Comparison of ENCODE assay signal across 1 cellular context in the genomic region with DNA sequence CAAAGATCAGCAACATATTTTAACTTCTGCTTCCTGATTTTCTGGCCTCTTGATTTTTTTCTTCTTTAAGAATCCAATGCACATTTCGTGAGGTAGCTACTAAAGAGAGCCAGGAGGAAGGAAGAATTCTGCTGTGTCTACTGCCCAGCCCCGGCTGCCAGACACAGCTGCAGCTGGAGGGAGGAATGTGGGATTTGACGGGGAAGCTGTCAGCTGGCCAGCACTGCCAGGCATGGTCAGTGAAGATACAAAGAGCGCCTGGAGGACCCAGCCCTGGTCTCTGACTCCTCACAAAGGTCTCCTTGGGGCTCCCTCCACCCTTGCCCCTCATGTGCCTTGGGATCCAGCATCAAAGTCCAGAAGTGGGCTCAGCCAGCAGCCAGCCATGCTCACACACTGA.
TF ChIP-seq lines count a peak whose summit lies in the region.

No MANE protein-coding gene starts in this region.

TF ChIP-seq in IMR-90, 13 proteins besides CTCF, POLR2A, EP300 and RAD21:
- no peak for TF ChIP-seq RFX5 (IDR thresholded peaks at IDR 0.05; ENCODE audit: low read depth, low read length)
- TF ChIP-seq, protein P1, sequence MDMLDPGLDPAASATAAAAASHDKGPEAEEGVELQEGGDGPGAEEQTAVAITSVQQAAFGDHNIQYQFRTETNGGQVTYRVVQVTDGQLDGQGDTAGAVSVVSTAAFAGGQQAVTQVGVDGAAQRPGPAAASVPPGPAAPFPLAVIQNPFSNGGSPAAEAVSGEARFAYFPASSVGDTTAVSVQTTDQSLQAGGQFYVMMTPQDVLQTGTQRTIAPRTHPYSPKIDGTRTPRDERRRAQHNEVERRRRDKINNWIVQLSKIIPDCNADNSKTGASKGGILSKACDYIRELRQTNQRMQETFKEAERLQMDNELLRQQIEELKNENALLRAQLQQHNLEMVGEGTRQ (IDR thresholded peaks at IDR 0.05; ENCODE audit: low read depth, low read length) = no peak
- TF ChIP-seq MAZ (IDR thresholded peaks at IDR 0.05; ENCODE audit: borderline replicate concordance, low read depth, low read length) = no peak
- TF ChIP-seq CEBPB (IDR thresholded peaks at IDR 0.05; ENCODE audit: low read depth, low read length) = no peak
- TF ChIP-seq NFE2L2 (IDR thresholded peaks at IDR 0.05; ENCODE audit: low read depth, low read length) = no peak
- TF ChIP-seq BHLHE40 (IDR thresholded peaks at IDR 0.05; ENCODE audit: low read depth, low read length) = no peak
- no peak for TF ChIP-seq CHD1 (IDR thresholded peaks at IDR 0.05; ENCODE audit: low read depth, low read length)
- TF ChIP-seq SMC3 (IDR thresholded peaks at IDR 0.05; ENCODE audit: low read depth, low read length) = no peak
- no peak for TF ChIP-seq FOS (IDR thresholded peaks at IDR 0.05; ENCODE audit: low read depth, low read length)
- no peak for TF ChIP-seq MXI1 (IDR thresholded peaks at IDR 0.05; ENCODE audit: borderline replicate concordance, low read depth, low read length)
- TF ChIP-seq, protein P2, sequence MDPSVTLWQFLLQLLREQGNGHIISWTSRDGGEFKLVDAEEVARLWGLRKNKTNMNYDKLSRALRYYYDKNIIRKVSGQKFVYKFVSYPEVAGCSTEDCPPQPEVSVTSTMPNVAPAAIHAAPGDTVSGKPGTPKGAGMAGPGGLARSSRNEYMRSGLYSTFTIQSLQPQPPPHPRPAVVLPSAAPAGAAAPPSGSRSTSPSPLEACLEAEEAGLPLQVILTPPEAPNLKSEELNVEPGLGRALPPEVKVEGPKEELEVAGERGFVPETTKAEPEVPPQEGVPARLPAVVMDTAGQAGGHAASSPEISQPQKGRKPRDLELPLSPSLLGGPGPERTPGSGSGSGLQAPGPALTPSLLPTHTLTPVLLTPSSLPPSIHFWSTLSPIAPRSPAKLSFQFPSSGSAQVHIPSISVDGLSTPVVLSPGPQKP (IDR thresholded peaks at IDR 0.05; ENCODE audit: borderline replicate concordance, low read depth, low read length) = no peak
- no peak for TF ChIP-seq MAFK (IDR thresholded peaks at IDR 0.05; ENCODE audit: low read depth, low read length)
- TF ChIP-seq RCOR1 (IDR thresholded peaks at IDR 0.05; ENCODE audit: insufficient replicate concordance, low read length) = no peak
